In genomic region chr20:14432597-14432996, GRCh38 we compare ENCODE assay signal across 1 cellular context.
TF ChIP-seq lines count a peak whose summit lies in the region.

No MANE protein-coding gene starts in this region.

TF ChIP-seq in GM23338, 12 proteins besides CTCF, POLR2A, EP300 and RAD21 (continued from another document):
- no peak for TF ChIP-seq ZNF462 (CRISPR knock-in tag; IDR thresholded peaks at IDR 0.05)
- TF ChIP-seq ETS1 (IDR thresholded peaks at IDR 0.05) = no peak
- no peak for TF ChIP-seq JUNB (IDR thresholded peaks at IDR 0.05; ENCODE audit: unreplicated experiment)
- TF ChIP-seq STAT1 (IDR thresholded peaks at IDR 0.05; ENCODE audit: unreplicated experiment) = no peak
